ENCODE assay signal across 1 cellular context in genomic region chr1:69252696-69253095, GRCh38.
TF ChIP-seq lines count a peak whose summit lies in the region.

No MANE protein-coding gene starts in this region.

TF ChIP-seq in GM23338, 12 proteins besides CTCF, POLR2A, EP300 and RAD21 (continued from another document):
- TF ChIP-seq REST (IDR thresholded peaks at IDR 0.05; ENCODE audit: unreplicated experiment) (no peak), JUNB (IDR thresholded peaks at IDR 0.05; ENCODE audit: unreplicated experiment) (no peak), STAT1 (IDR thresholded peaks at IDR 0.05; ENCODE audit: unreplicated experiment) (no peak)
